ENCODE assay signal across 8 cellular contexts in the genomic region with DNA sequence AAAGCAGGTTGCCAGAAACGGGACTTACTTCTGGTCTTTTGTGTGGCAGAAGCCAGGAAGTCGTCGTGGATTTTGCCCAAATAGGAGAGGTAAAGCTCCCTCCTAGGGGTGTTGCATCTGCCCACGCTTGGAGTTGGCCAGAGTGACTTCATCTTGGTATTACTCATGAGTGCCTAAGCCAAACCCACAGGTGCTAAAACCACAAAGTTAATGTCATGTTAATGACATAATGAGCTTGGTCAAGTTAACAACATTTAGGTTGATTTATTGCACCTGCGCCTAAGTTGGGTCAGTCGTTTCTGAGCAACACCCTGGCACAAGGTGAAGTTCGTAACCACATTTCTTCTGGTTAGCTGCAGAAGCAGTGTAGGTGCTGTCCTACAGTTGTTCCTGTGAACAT.
DNase-seq lines count a peak whose midpoint lies in the region; ATAC-seq and TF ChIP-seq lines count a peak whose summit lies in the region.

No MANE protein-coding gene starts in this region.

- WGBS in SK-N-SH (ENCODE audit: low lambda C conversion rate) = 94% methylated on average over 5 of the region's 7 CpGs

- intact Hi-C loops in PC-3 (cut with micrococcal nuclease) (no loop called here), left ventricle myocardium superior (cut with micrococcal nuclease) (no loop called here)

- H3K27ac ChIP-seq in PC-3 (ENCODE audit: low read length) = no peak overlapping the region
- H3K27ac ChIP-seq in SK-N-SH (ENCODE audit: low read depth in 2 of 2, low read length in 1 of 2) = no peak overlapping the region

- H3K9me3 ChIP-seq in PC-3 (ENCODE audit: low read length) (0 out of 2 replicates have a peak, but pooled peaks cover 12% of the 10 kb centered on the region), SK-N-SH (no peaks in the 10 kb centered on the region; the same call in 1 of the 2 replicates)

- no peak for TF ChIP-seq CTCF in GM06990 (IDR thresholded peaks at IDR 0.05; ENCODE audit: insufficient read depth, low read length, poor library complexity, severe bottlenecking)
- no peak for TF ChIP-seq CTCF in PC-3 (conservative IDR thresholded peaks at IDR 0.05; ENCODE audit: low read depth, low read length)
- no peak for TF ChIP-seq CTCF in epithelial cell of esophagus (IDR thresholded peaks at IDR 0.05; ENCODE audit: insufficient read depth, low read depth, low read length, missing control alignments)
- no peak for TF ChIP-seq CTCF in SK-N-SH (IDR thresholded peaks at IDR 0.05)

- H4K20me1 ChIP-seq in PC-3 (ENCODE audit: low read length) (no peaks in the 10 kb centered on the region), SK-N-SH (ENCODE audit: insufficient read depth) (no peaks in the 10 kb centered on the region)

- DNase-seq in GM06990 (ENCODE audit: extremely low read depth, insufficient read length) (peak; percentile 62), HCEC 1CT (peak; percentile 1), PC-3 (no peak), epithelial cell of esophagus (ENCODE audit: low read depth) (peak; percentile 82), OCI-M2 (lab: John Stamatoyannopoulos, UW; ENCODE audit: unreplicated experiment) (no peak), T-helper 9 cell (no peak), SK-N-SH (no peak), left ventricle myocardium superior (no peak)

- CTCF ChIA-PET in PC-3 (lab: Charles Lee) (no interaction called here), SK-N-SH (lab: Yijun Ruan, JAX) (no interaction called here)

- H3K9ac ChIP-seq in PC-3 (ENCODE audit: low read length) = no peak overlapping the region
- no peak overlapping the region for H3K9ac ChIP-seq in SK-N-SH

- no peak overlapping the region for H3K4me3 ChIP-seq in GM06990 (replicated peaks; ENCODE audit: low read depth, low read length)
- no peak overlapping the region for H3K4me3 ChIP-seq in PC-3 (ENCODE audit: low read length)
- H3K4me3 ChIP-seq in epithelial cell of esophagus (ENCODE audit: low read length) = no peak overlapping the region
- no peak overlapping the region for H3K4me3 ChIP-seq in SK-N-SH (ENCODE audit: low read depth in 2 of 2, low read length in 1 of 2)

- no peaks in the 10 kb centered on the region for H3K9me2 ChIP-seq in PC-3 (replicated peaks; ENCODE audit: low read length)
- H3K9me2 ChIP-seq in SK-N-SH = no peaks in the 10 kb centered on the region

- H3K79me2 ChIP-seq in PC-3 (ENCODE audit: low read length) (peaks cover 57% of the 10 kb centered on the region), SK-N-SH (ENCODE audit: insufficient read depth) (peaks cover 43% of the 10 kb centered on the region; the same call in 1 of the 2 replicates)

- H3K4me1 ChIP-seq in PC-3 (ENCODE audit: insufficient read depth, low read length) (peaks cover 9% of the 10 kb centered on the region), SK-N-SH (ENCODE audit: control insufficient read depth in 1 of 2, insufficient read depth in 2 of 2, low read depth in 1 of 2, low read length in 1 of 2) (no peaks in the 10 kb centered on the region)

- POLR2A ChIA-PET in PC-3 (lab: Charles Lee; ENCODE audit: unreplicated experiment) (interaction anchor here (0.7 kb wide), 1 partner anchor 78 kb away, joined by 4 read pairs; no protein-coding TSS in a partner anchor), SK-N-SH (lab: Yijun Ruan, JAX) (no interaction called here)

- H3K27me3 ChIP-seq in GM06990 (replicated peaks; ENCODE audit: control insufficient read depth, insufficient read depth, low read length) = no peaks in the 10 kb centered on the region
- H3K27me3 ChIP-seq in PC-3 (ENCODE audit: low read length) = no peaks in the 10 kb centered on the region
- H3K27me3 ChIP-seq in SK-N-SH (ENCODE audit: insufficient read depth) = no peaks in the 10 kb centered on the region

- H3K36me3 ChIP-seq in GM06990 (ENCODE audit: control insufficient read depth, insufficient read depth, low read length) (no peaks in the 10 kb centered on the region; the same call in 1 of the 2 replicates), PC-3 (ENCODE audit: low read depth, low read length) (peaks cover 29% of the 10 kb centered on the region), SK-N-SH (replicated peaks in 1 of 2; ENCODE audit: control insufficient read depth in 1 of 2, insufficient read depth in 2 of 2, low read length in 1 of 2) (peaks cover 0 to 15% of the 10 kb centered on the region in 2 experiments)

- H2AFZ ChIP-seq in PC-3 (ENCODE audit: low read length) (no peak overlapping the region), SK-N-SH (ENCODE audit: low read depth) (no peak overlapping the region)

- no peak overlapping the region for H3K4me2 ChIP-seq in PC-3 (ENCODE audit: low read length)
- no peak overlapping the region for H3K4me2 ChIP-seq in SK-N-SH

- H3F3A ChIP-seq in PC-3 (ENCODE audit: low read length, unreplicated experiment) (no peaks in the 10 kb centered on the region), SK-N-SH (replicated peaks; ENCODE audit: insufficient read depth) (peaks cover 6% of the 10 kb centered on the region)

- TF ChIP-seq EP300 in SK-N-SH (IDR thresholded peaks at IDR 0.05; ENCODE audit: borderline replicate concordance in 1 of 2, low read depth in 1 of 2, low read length in 1 of 2) = no peak

- BruUV-seq in PC-3 (replicated peaks; lab: Mats Ljungman, UMichigan) = no TSS peak

- TF ChIP-seq RAD21 in SK-N-SH (IDR thresholded peaks at IDR 0.05; ENCODE audit: low read length) = no peak

- ATAC-seq in PC-3 (peak; percentile 49), left ventricle myocardium superior (no peak)

TF ChIP-seq in SK-N-SH, 30 proteins besides CTCF, POLR2A, EP300 and RAD21:
- TF ChIP-seq POLR2AphosphoS5 (IDR thresholded peaks at IDR 0.05; ENCODE audit: low read depth, low read length) = no peak
- no peak for TF ChIP-seq RCOR1 (IDR thresholded peaks at IDR 0.05; ENCODE audit: low read length)
- TF ChIP-seq MXI1 (IDR thresholded peaks at IDR 0.05; ENCODE audit: low read depth, low read length) = no peak
- no peak for TF ChIP-seq FOXJ3 (CRISPR knock-in tag; IDR thresholded peaks at IDR 0.05)
- no peak for TF ChIP-seq GABPA (IDR thresholded peaks at IDR 0.05; ENCODE audit: low read depth)
- TF ChIP-seq TAF1 (IDR thresholded peaks at IDR 0.05; ENCODE audit: borderline replicate concordance, low read depth, low read length) = no peak
- TF ChIP-seq JUND (IDR thresholded peaks at IDR 0.05) = no peak
- TF ChIP-seq SIN3A (IDR thresholded peaks at IDR 0.05; ENCODE audit: borderline replicate concordance, low read depth, low read length) = no peak
- TF ChIP-seq ELF1 (IDR thresholded peaks at IDR 0.05) = no peak
- no peak for TF ChIP-seq CHD2 (IDR thresholded peaks at IDR 0.05; ENCODE audit: low read length, partially characterized antibody)
- TF ChIP-seq, protein P1, sequence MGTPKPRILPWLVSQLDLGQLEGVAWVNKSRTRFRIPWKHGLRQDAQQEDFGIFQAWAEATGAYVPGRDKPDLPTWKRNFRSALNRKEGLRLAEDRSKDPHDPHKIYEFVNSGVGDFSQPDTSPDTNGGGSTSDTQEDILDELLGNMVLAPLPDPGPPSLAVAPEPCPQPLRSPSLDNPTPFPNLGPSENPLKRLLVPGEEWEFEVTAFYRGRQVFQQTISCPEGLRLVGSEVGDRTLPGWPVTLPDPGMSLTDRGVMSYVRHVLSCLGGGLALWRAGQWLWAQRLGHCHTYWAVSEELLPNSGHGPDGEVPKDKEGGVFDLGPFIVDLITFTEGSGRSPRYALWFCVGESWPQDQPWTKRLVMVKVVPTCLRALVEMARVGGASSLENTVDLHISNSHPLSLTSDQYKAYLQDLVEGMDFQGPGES (IDR thresholded peaks at IDR 0.05; ENCODE audit: low read depth, low read length) = no peak
- no peak for TF ChIP-seq EZH2phosphoT487 (IDR thresholded peaks at IDR 0.05; ENCODE audit: borderline replicate concordance, low read depth)
- no peak for TF ChIP-seq REST (IDR thresholded peaks at IDR 0.05; ENCODE audit: low read depth, low read length)

Comparison
In these comparisons a context has a peak if more than half of its experiments do, and no peak if none do; other contexts are left out.
1. DNase-seq: peak in GM06990 (single experiment), HCEC 1CT (single experiment) and epithelial cell of esophagus (single experiment); none in PC-3 (single experiment), OCI-M2 (single experiment), T-helper 9 cell (single experiment), SK-N-SH (single experiment) and left ventricle myocardium superior (single experiment).